Comparison of ENCODE assay signal across 26 cellular contexts in the genomic region with DNA sequence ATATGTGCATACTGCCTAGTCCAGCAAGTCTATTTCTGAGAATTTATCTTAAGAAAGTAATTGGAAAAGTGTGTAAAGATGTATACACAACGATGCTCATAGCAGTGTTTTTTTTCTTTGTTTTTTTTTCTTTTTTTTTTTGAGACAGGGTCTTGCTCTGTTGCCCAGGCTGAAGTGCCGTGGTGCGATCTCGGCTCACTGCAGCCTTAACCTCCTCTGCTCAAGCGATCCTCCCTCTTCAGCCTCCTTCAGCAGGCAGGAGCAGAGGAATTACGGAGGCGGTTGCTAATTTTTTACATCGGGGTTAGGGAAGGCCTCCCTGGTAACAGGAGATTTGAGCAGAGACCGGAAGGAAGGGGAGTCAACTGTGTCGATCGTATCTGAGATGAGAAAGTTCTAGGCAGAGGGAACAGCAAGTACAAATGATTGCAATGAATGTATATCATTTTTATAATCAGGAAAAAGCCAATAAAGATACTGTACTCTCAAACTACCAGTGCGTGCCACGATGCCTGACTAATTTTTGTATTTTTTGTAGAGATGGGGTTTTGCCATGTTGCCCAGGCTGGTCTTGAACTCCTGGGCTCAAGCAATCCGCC.
"Had no signal": no experiment of that assay in that cellular context is flagged by ENCODE, and none has a peak within 500 bp of the region (broad histone marks: within the 10 kb centered on the region; RNA-seq: fewer than 3 reads in every experiment).

No MANE protein-coding gene starts in this region.

- H3K4me1 Mint-ChIP-seq: memory B cell had no signal

- ATAC-seq: effector memory CD8-positive, alpha-beta T cell; esophagus mucosa; gastrocnemius medialis; left lobe of liver; natural killer cell treated with Interleukin-12 subunit alpha and Interleukin-12 subunit beta and Interleukin-15 and Interleukin-18, amount 100 ng/mL, for 72 hours; right lobe of liver; stimulated activated naive CD8-positive, alpha-beta T cell treated with anti-CD3 and anti-CD28 coated beads, Interleukin-15, amount 100 ng/mL, for 72 hours; upper lobe of right lung had no signal

- H2AFZ ChIP-seq: parathyroid adenoma had no signal

- H3K9me3 Mint-ChIP-seq: effector memory CD8-positive, alpha-beta T cell; natural killer cell treated with Interleukin-12 subunit alpha and Interleukin-12 subunit beta and Interleukin-15 and Interleukin-18, amount 100 ng/mL, for 72 hours; neural crest cell; stimulated activated naive CD8-positive, alpha-beta T cell treated with anti-CD3 and anti-CD28 coated beads, Interleukin-15, amount 100 ng/mL, for 72 hours had no signal

- H3K27me3 ChIP-seq: gastrocnemius medialis, right lobe of liver, suprapubic skin, transverse colon, upper lobe of right lung, vagina had no signal

- H3K27ac Mint-ChIP-seq: effector memory CD8-positive, alpha-beta T cell; memory B cell; natural killer cell treated with Interleukin-12 subunit alpha and Interleukin-12 subunit beta and Interleukin-15 and Interleukin-18, amount 100 ng/mL, for 72 hours; progenitor cell of endocrine pancreas had no signal

- H3K4me3 Mint-ChIP-seq: effector memory CD8-positive, alpha-beta T cell; memory B cell; natural killer cell treated with Interleukin-12 subunit alpha and Interleukin-12 subunit beta and Interleukin-15 and Interleukin-18, amount 100 ng/mL, for 72 hours; neural crest cell; stimulated activated naive CD8-positive, alpha-beta T cell treated with anti-CD3 and anti-CD28 coated beads, Interleukin-15, amount 100 ng/mL, for 72 hours had no signal

- DNase-seq: cortex of kidney; effector memory CD8-positive, alpha-beta T cell; foreskin fibroblast; gastrocnemius medialis; head of caudate nucleus; kidney; right lobe of liver; small intestine; stimulated activated CD4-positive, alpha-beta T cell treated with anti-CD3 and anti-CD28 coated beads, Interleukin-15, amount 100 ng/mL, for 24 hours; stimulated activated CD4-positive, alpha-beta T cell treated with anti-CD3 and anti-CD28 coated beads, Interleukin-4, amount 100 ng/mL, for 1 hour; stimulated activated CD8-positive, alpha-beta memory T cell treated with anti-CD3 and anti-CD28 coated beads, Interleukin-4, amount 100 ng/mL, for 48 hours; stimulated activated naive CD4-positive, alpha-beta T cell; stimulated activated naive CD8-positive, alpha-beta T cell treated with anti-CD3 and anti-CD28 coated beads, Interleukin-15, amount 100 ng/mL, for 72 hours; transverse colon; upper lobe of right lung had no signal

- H3K4me3 ChIP-seq: gastrocnemius medialis, lung, right lobe of liver, suprapubic skin, transverse colon, upper lobe of right lung, vagina had no signal

- H3K36me3 Mint-ChIP-seq: memory B cell; natural killer cell treated with Interleukin-12 subunit alpha and Interleukin-12 subunit beta and Interleukin-15 and Interleukin-18, amount 100 ng/mL, for 72 hours had no signal

- H3K9me3 ChIP-seq: gastrocnemius medialis, right lobe of liver, suprapubic skin, transverse colon, upper lobe of right lung, vagina had no signal

- H3K27me3 Mint-ChIP-seq: progenitor cell of endocrine pancreas had no signal

- H3K4me1 ChIP-seq: gastrocnemius medialis, suprapubic skin, vagina had no signal

- H3K9ac ChIP-seq: parathyroid adenoma had no signal

- H3K36me3 ChIP-seq: gastrocnemius medialis, right lobe of liver, suprapubic skin, transverse colon, upper lobe of right lung, vagina had no signal

- H3K27ac ChIP-seq: epithelial cell of prostate, gastrocnemius medialis, parathyroid adenoma, right lobe of liver, transverse colon, upper lobe of right lung, vagina had no signal
